23 cellular contexts compared by ENCODE assay signal in the genomic region with DNA sequence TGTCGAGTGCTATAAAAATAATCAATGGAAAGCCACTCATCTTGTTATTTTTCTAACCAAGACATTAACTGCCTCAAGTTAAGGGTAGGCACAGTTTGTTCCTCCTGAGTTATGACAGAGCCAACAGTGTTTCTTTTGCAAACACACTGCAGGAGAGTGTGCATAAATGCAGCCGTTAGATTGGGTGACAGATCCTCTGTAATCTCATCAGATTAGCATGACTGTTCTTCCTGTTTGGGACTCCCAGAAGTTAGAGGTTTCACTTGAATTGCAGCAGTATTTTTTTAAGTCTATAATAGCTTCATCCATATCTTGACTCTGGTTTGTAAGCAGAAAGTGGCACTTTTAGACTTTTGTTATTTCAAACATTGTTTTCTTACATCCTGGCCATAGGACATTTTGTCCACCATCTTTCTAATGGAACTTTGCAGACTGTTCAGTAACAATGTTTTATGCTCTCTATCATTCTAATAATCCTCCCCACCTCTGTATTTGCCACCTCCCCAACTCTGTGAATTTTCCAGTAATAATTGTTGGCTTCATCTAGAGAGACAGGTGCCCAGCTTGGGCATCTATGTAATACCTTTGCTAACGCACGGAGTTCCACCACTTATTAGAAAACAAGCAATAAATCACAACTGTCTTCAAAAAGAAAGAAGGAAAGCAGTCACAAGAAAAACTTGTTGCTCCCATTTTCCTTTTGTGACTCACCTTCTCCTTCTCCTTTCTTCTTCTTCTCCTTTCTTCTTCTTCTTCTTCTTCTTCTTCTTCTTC.
"Had no signal": no experiment of that assay in that cellular context is flagged by ENCODE, and none has a peak within 500 bp of the region (broad histone marks: within the 10 kb centered on the region; RNA-seq: fewer than 3 reads in every experiment).

No MANE protein-coding gene starts in this region.

- H3K27ac ChIP-seq: PC-9 had no signal

- DNase-seq: activated B cell treated with CpG ODN at 0.5 μM for 24 hours; activated CD4-positive, alpha-beta memory T cell treated with anti-CD3 and anti-CD28 coated beads, Interleukin-2, amount 10 ng/mL, durations not matched to agents 7 days and 5 days; activated CD4-positive, alpha-beta T cell treated with anti-CD3 and anti-CD28 coated beads, Interleukin-2, amount 10 ng/mL, durations not matched to agents 7 days and 5 days; activated gamma-delta T cell; activated naive CD4-positive, alpha-beta T cell treated with anti-CD3 and anti-CD28 coated beads for 36 hours; activated T-cell treated with anti-CD3 and anti-CD28 coated beads for 4 hours; activated T-cell treated with anti-CD3 and anti-CD28 coated beads, Interleukin-2, amount 50 U/mL, for 48 hours; amygdala; cerebellar nuclear complex; Karpas-422; NCI-H1092; NCI-H1417; NCI-H2029; NCI-H2107; NCI-H2171 treated with DMSO at 0.1 percent for 48 hours; NCI-H226; NCI-H526; NCI-H774; PC-9; SHP77 treated with DMSO at 0.1 percent for 48 hours; T-cell; T1000 had no signal

- H3K4me2 ChIP-seq: PC-9 had no signal

- ATAC-seq: activated T-helper 17 cell treated with anti-CD3 and anti-CD28 coated beads, Interleukin-2, amount 50 U/mL, for 72 hours; T-cell had no signal

- H3K4me3 ChIP-seq: PC-9 had no signal
